1 cellular context compared by ENCODE assay signal in the genomic region with DNA sequence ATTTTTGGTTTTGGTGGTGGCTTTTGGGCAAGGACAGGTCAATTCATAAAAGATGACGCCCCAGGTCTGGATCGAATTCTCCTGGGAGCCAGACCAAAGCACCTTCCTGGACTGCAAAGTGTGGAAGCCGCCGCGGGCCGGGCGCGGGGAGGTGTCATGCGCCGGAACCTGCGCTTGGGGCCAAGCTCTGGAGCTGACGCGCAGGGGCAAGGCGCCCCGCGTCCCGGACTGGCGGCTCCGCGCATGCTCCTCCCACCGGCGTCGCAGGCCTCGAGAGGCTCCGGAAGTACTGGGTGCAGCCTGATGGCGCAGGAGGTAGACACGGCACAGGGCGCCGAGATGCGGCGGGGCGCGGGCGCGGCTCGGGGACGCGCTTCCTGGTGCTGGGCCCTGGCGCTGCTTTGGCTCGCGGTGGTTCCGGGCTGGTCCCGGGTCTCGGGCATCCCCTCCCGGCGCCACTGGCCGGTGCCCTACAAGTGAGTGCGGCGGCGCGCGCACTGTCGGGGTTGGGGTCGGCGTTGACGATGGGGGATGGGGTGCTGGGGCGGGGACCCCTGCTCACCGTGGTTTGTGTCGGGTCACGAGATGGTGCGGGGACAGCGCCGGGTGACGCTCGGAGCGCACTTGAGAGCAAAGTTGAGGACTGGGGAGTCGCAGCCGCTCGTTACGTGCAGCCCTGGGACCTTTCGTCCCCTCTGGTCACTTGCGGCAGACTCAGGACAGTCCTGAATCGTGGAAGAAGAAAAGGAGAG.
A peak's percentile ranks its signal among the peaks of the same experiment; 100 is the strongest.
TF ChIP-seq lines count a peak whose summit lies in the region.

A gene (plus strand): TSS at position 286 of the 752 bp plus-strand sequence. CDS start 18 bp downstream, at position 304.

TF ChIP-seq in HEK293, 187 proteins besides CTCF, POLR2A, EP300 and RAD21 (continued from another document):
- TF ChIP-seq, protein P1, sequence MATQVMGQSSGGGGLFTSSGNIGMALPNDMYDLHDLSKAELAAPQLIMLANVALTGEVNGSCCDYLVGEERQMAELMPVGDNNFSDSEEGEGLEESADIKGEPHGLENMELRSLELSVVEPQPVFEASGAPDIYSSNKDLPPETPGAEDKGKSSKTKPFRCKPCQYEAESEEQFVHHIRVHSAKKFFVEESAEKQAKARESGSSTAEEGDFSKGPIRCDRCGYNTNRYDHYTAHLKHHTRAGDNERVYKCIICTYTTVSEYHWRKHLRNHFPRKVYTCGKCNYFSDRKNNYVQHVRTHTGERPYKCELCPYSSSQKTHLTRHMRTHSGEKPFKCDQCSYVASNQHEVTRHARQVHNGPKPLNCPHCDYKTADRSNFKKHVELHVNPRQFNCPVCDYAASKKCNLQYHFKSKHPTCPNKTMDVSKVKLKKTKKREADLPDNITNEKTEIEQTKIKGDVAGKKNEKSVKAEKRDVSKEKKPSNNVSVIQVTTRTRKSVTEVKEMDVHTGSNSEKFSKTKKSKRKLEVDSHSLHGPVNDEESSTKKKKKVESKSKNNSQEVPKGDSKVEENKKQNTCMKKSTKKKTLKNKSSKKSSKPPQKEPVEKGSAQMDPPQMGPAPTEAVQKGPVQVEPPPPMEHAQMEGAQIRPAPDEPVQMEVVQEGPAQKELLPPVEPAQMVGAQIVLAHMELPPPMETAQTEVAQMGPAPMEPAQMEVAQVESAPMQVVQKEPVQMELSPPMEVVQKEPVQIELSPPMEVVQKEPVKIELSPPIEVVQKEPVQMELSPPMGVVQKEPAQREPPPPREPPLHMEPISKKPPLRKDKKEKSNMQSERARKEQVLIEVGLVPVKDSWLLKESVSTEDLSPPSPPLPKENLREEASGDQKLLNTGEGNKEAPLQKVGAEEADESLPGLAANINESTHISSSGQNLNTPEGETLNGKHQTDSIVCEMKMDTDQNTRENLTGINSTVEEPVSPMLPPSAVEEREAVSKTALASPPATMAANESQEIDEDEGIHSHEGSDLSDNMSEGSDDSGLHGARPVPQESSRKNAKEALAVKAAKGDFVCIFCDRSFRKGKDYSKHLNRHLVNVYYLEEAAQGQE (tag by site-specific recombination; IDR thresholded peaks at IDR 0.05): peak; percentile 53
- TF ChIP-seq, protein P2, sequence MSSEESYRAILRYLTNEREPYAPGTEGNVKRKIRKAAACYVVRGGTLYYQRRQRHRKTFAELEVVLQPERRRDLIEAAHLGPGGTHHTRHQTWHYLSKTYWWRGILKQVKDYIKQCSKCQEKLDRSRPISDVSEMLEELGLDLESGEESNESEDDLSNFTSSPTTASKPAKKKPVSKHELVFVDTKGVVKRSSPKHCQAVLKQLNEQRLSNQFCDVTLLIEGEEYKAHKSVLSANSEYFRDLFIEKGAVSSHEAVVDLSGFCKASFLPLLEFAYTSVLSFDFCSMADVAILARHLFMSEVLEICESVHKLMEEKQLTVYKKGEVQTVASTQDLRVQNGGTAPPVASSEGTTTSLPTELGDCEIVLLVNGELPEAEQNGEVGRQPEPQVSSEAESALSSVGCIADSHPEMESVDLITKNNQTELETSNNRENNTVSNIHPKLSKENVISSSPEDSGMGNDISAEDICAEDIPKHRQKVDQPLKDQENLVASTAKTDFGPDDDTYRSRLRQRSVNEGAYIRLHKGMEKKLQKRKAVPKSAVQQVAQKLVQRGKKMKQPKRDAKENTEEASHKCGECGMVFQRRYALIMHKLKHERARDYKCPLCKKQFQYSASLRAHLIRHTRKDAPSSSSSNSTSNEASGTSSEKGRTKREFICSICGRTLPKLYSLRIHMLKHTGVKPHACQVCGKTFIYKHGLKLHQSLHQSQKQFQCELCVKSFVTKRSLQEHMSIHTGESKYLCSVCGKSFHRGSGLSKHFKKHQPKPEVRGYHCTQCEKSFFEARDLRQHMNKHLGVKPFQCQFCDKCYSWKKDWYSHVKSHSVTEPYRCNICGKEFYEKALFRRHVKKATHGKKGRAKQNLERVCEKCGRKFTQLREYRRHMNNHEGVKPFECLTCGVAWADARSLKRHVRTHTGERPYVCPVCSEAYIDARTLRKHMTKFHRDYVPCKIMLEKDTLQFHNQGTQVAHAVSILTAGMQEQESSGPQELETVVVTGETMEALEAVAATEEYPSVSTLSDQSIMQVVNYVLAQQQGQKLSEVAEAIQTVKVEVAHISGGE (tag by site-specific recombination; conservative IDR thresholded peaks at IDR 0.05; ENCODE audit: low read depth): peak; percentile 63
- TF ChIP-seq ZNF24 (tag by site-specific recombination; IDR thresholded peaks at IDR 0.05) (no peak), ZFHX2 (tag by site-specific recombination; conservative IDR thresholded peaks at IDR 0.05) (no peak), ZNF433 (tag by site-specific recombination; IDR thresholded peaks at IDR 0.05; ENCODE audit: low read depth) (no peak), ZNF837 (tag by site-specific recombination; IDR thresholded peaks at IDR 0.05) (no peak), HOXD13 (CRISPR knock-in tag; IDR thresholded peaks at IDR 0.05; ENCODE audit: borderline replicate concordance) (no peak), ZBTB7A (tag by site-specific recombination; IDR thresholded peaks at IDR 0.05; ENCODE audit: low read depth) (no peak), ZNF404 (tag by site-specific recombination; IDR thresholded peaks at IDR 0.05) (no peak), ZXDB (tag by site-specific recombination; IDR thresholded peaks at IDR 0.05) (peak; percentile 91), ZNF423 (tag by site-specific recombination; IDR thresholded peaks at IDR 0.05) (no peak), ZSCAN23 (tag by site-specific recombination; IDR thresholded peaks at IDR 0.05) (no peak), ZNF112 (tag by site-specific recombination; IDR thresholded peaks at IDR 0.05) (no peak), ZNF416 (tag by site-specific recombination; IDR thresholded peaks at IDR 0.05) (no peak), ZNF335 (tag by site-specific recombination; conservative IDR thresholded peaks at IDR 0.05) (no peak), ZFP69B (tag by site-specific recombination; IDR thresholded peaks at IDR 0.05) (0 out of 2 replicates have a peak, but pooled peaks have one; percentile 34), ZNF350 (tag by site-specific recombination; IDR thresholded peaks at IDR 0.05) (no peak), ZNF426 (tag by site-specific recombination; IDR thresholded peaks at IDR 0.05) (no peak), ZNF585B (tag by site-specific recombination; IDR thresholded peaks at IDR 0.05) (no peak), ZNF114 (tag by site-specific recombination; IDR thresholded peaks at IDR 0.05) (no peak), ZNF132 (tag by site-specific recombination; IDR thresholded peaks at IDR 0.05; ENCODE audit: borderline replicate concordance) (no peak), ZSCAN30 (tag by site-specific recombination; IDR thresholded peaks at IDR 0.05) (peak; percentile 72), ZNF239 (tag by site-specific recombination; IDR thresholded peaks at IDR 0.05) (no peak), ZNF473 (tag by site-specific recombination; IDR thresholded peaks at IDR 0.05) (no peak), ZBTB8A (tag by site-specific recombination; IDR thresholded peaks at IDR 0.05) (peak; percentile 59), ZNF629 (tag by site-specific recombination; IDR thresholded peaks at IDR 0.05) (no peak), ZNF133 (tag by site-specific recombination; IDR thresholded peaks at IDR 0.05) (no peak), EGR2 (tag by site-specific recombination; IDR thresholded peaks at IDR 0.05; ENCODE audit: low read depth) (no peak), ZNF626 (tag by site-specific recombination; IDR thresholded peaks at IDR 0.05) (no peak), ZNF248 (tag by site-specific recombination; IDR thresholded peaks at IDR 0.05) (no peak), ZNF830 (tag by site-specific recombination; IDR thresholded peaks at IDR 0.05; ENCODE audit: low read depth) (no peak), REPIN1 (tag by site-specific recombination; IDR thresholded peaks at IDR 0.05; ENCODE audit: low read depth) (no peak), ZNF610 (tag by site-specific recombination; IDR thresholded peaks at IDR 0.05; ENCODE audit: borderline replicate concordance) (no peak), ZBTB48 (tag by site-specific recombination; IDR thresholded peaks at IDR 0.05) (no peak), ZNF555 (tag by site-specific recombination; conservative IDR thresholded peaks at IDR 0.05) (no peak)
- TF ChIP-seq, protein P3, sequence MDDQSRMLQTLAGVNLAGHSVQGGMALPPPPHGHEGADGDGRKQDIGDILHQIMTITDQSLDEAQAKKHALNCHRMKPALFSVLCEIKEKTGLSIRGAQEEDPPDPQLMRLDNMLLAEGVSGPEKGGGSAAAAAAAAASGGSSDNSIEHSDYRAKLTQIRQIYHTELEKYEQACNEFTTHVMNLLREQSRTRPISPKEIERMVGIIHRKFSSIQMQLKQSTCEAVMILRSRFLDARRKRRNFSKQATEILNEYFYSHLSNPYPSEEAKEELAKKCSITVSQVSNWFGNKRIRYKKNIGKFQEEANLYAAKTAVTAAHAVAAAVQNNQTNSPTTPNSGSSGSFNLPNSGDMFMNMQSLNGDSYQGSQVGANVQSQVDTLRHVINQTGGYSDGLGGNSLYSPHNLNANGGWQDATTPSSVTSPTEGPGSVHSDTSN (CRISPR knock-in tag; IDR thresholded peaks at IDR 0.05): peak; percentile 91
- TF ChIP-seq, protein P4, sequence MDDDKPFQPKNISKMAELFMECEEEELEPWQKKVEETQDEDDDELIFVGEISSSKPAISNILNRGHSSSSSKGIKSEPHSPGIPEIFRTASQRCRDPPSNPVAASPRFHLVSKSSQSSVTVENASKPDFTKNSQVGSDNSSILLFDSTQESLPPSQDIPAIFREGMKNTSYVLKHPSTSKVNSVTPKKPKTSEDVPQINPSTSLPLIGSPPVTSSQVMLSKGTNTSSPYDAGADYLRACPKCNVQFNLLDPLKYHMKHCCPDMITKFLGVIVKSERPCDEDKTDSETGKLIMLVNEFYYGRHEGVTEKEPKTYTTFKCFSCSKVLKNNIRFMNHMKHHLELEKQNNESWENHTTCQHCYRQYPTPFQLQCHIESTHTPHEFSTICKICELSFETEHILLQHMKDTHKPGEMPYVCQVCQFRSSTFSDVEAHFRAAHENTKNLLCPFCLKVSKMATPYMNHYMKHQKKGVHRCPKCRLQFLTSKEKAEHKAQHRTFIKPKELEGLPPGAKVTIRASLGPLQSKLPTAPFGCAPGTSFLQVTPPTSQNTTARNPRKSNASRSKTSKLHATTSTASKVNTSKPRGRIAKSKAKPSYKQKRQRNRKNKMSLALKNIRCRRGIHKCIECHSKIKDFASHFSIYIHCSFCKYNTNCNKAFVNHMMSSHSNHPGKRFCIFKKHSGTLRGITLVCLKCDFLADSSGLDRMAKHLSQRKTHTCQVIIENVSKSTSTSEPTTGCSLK (tag by site-specific recombination; IDR thresholded peaks at IDR 0.05): no peak
- TF ChIP-seq, protein P5, sequence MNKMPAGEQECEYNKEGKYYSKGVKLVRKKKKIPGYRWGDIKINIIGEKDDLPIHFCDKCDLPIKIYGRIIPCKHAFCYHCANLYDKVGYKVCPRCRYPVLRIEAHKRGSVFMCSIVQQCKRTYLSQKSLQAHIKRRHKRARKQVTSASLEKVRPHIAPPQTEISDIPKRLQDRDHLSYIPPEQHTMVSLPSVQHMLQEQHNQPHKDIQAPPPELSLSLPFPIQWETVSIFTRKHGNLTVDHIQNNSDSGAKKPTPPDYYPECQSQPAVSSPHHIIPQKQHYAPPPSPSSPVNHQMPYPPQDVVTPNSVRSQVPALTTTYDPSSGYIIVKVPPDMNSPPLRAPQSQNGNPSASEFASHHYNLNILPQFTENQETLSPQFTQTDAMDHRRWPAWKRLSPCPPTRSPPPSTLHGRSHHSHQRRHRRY (tag by site-specific recombination; IDR thresholded peaks at IDR 0.05): no peak
- TF ChIP-seq, protein P6, sequence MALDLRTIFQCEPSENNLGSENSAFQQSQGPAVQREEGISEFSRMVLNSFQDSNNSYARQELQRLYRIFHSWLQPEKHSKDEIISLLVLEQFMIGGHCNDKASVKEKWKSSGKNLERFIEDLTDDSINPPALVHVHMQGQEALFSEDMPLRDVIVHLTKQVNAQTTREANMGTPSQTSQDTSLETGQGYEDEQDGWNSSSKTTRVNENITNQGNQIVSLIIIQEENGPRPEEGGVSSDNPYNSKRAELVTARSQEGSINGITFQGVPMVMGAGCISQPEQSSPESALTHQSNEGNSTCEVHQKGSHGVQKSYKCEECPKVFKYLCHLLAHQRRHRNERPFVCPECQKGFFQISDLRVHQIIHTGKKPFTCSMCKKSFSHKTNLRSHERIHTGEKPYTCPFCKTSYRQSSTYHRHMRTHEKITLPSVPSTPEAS (tag by site-specific recombination; IDR thresholded peaks at IDR 0.05): no peak
